20 cellular contexts compared by ENCODE assay signal in genomic region chr10:6386346-6386745, GRCh38.
DNase-seq lines count a peak whose midpoint lies in the region; ATAC-seq and TF ChIP-seq lines count a peak whose summit lies in the region.
"Had no signal": no experiment of that assay in that cellular context is flagged by ENCODE, and none has a peak within 500 bp of the region (broad histone marks: within the 10 kb centered on the region; RNA-seq: fewer than 3 reads in every experiment).

No MANE protein-coding gene starts in this region.

- TF ChIP-seq CTCF in neutrophil (IDR thresholded peaks at IDR 0.05): no peak
- TF ChIP-seq CTCF in GM23338 (conservative IDR thresholded peaks at IDR 0.05; ENCODE audit: low read depth in 2 of 2): no peak

- H3K9me3 ChIP-seq in right cardiac atrium (ENCODE audit: control insufficient read depth, low read length): peaks cover 7% of the 10 kb centered on the region
- no peaks in the 10 kb centered on the region for H3K9me3 ChIP-seq in neutrophil
- H3K9me3 ChIP-seq: body of pancreas had no signal

- H3K27ac ChIP-seq in right cardiac atrium (ENCODE audit: low read length) (no peak overlapping the region), neutrophil (peak overlapping the region; percentile 68), GM23338 (ENCODE audit: low read depth) (no peak overlapping the region)
- H3K27ac ChIP-seq: body of pancreas, epithelial cell of prostate, RWPE1, SK-N-MC had no signal

- H3K4me1 ChIP-seq in right cardiac atrium (ENCODE audit: control insufficient read depth, insufficient read depth, low read length) (no peaks in the 10 kb centered on the region), neutrophil (ENCODE audit: control insufficient read depth in 1 of 2, insufficient read depth in 1 of 2, low read depth in 1 of 2, low read length in 1 of 2) (peaks cover 65% of the 10 kb centered on the region in 2 experiments), GM23338 (ENCODE audit: insufficient read depth) (no peaks in the 10 kb centered on the region)
- H3K4me1 ChIP-seq: body of pancreas had no signal

- no peaks in the 10 kb centered on the region for H3F3A ChIP-seq in GM23338 (replicated peaks; ENCODE audit: low read depth)

- DNase-seq in Right ventricle myocardium superior (peak; percentile 50), cardiac septum (ENCODE audit: low spot score) (no peak), right cardiac atrium (peak in 2 of 3 donors; percentile 18 to 51), NCI-H1694 (lab: John Stamatoyannopoulos, UW) (no peak), GM23338 (ENCODE audit: low spot score) (no peak), inferior parietal cortex (ENCODE audit: extremely low spot score) (no peak), HCEC 1CT (no peak)
- DNase-seq: activated CD4-positive, CD25-positive, alpha-beta regulatory T cell treated with anti-CD3 and anti-CD28 coated beads, Interleukin-2, amount 50 U/mL, for 72 hours; CD8-positive, alpha-beta T cell; effector CD8-positive, alpha-beta T cell; naive B cell; NCI-H1694 treated with DMSO at 0.1 percent for 48 hours; NCI-H510A; stimulated activated CD4-positive, alpha-beta T cell treated with anti-CD3 and anti-CD28 coated beads, Interleukin-4, amount 100 ng/mL, for 1 hour had no signal

- no peak overlapping the region for H3K4me2 ChIP-seq in GM23338

- H3K36me3 Mint-ChIP-seq in GM23338 (ENCODE audit: low read depth): peaks cover 16% of the 10 kb centered on the region

- peaks cover 2% of the 10 kb centered on the region for H3K27me3 Mint-ChIP-seq in GM23338 (ENCODE audit: insufficient read depth, low read depth, poor library complexity)
- H3K27me3 Mint-ChIP-seq: naive B cell had no signal

- WGBS in right cardiac atrium: 83% methylated on average over 6 of the region's 6 CpGs

- H3K9me2 ChIP-seq in GM23338 (ENCODE audit: insufficient read depth): 0 out of 2 replicates have a peak, but pooled peaks cover 8% of the 10 kb centered on the region

- H3K4me3 ChIP-seq in right cardiac atrium (ENCODE audit: low read length) (no peak overlapping the region), neutrophil (ENCODE audit: low read depth in 1 of 2, low read length in 1 of 2) (no peak overlapping the region), GM23338 (no peak overlapping the region)
- H3K4me3 ChIP-seq: body of pancreas, SK-N-MC had no signal

- no peak overlapping the region for H3K4me3 Mint-ChIP-seq in GM23338
- H3K4me3 Mint-ChIP-seq: CD8-positive, alpha-beta T cell; naive B cell; T-helper 1 cell treated with Interleukin-12 subunit alpha and Interleukin-12 subunit beta and Interleukin-4 antibody, amounts not matched to agents 30 μg/mL and 1 μg/mL, for 36 hours had no signal

- H4K20me1 ChIP-seq in GM23338 (replicated peaks; ENCODE audit: insufficient read depth): no peaks in the 10 kb centered on the region

- H3K36me3 ChIP-seq in neutrophil (no peaks in the 10 kb centered on the region), GM23338 (ENCODE audit: insufficient read depth) (no peaks in the 10 kb centered on the region; the same call in 1 of the 2 replicates)

- H3K4me1 Mint-ChIP-seq in GM23338: no peaks in the 10 kb centered on the region

- intact Hi-C loops in Right ventricle myocardium superior (cut with DNase I) (no loop called here), cardiac septum (cut with DNase I) (no loop called here), right cardiac atrium (cut with DNase I) (no loop called here)

- H2AFZ ChIP-seq in GM23338: no peak overlapping the region

- H3K79me2 ChIP-seq in GM23338 (replicated peaks; ENCODE audit: insufficient read depth): no peaks in the 10 kb centered on the region

- H3K27me3 ChIP-seq in right cardiac atrium (ENCODE audit: control insufficient read depth, insufficient read depth) (no peaks in the 10 kb centered on the region), neutrophil (no peaks in the 10 kb centered on the region), GM23338 (ENCODE audit: insufficient read depth) (no peaks in the 10 kb centered on the region)
- H3K27me3 ChIP-seq: body of pancreas had no signal

- H3K27ac Mint-ChIP-seq in GM23338: no peak overlapping the region
- H3K27ac Mint-ChIP-seq: CD8-positive, alpha-beta T cell; T-helper 1 cell treated with Interleukin-12 subunit alpha and Interleukin-12 subunit beta and Interleukin-4 antibody, amounts not matched to agents 30 μg/mL and 1 μg/mL, for 36 hours had no signal

- peaks cover 39% of the 10 kb centered on the region for H3K9me3 Mint-ChIP-seq in GM23338

- ATAC-seq in Right ventricle myocardium superior (ENCODE audit: poor library complexity) (peak; percentile 48), right cardiac atrium (peak; percentile 32 to 57), GM23338 (no peak)
- ATAC-seq: body of pancreas; CD8-positive, alpha-beta T cell had no signal

TF ChIP-seq in GM23338, 12 proteins besides CTCF, POLR2A, EP300 and RAD21 (continues in another document):
- no peak for TF ChIP-seq ZNF462 (CRISPR knock-in tag; IDR thresholded peaks at IDR 0.05)
- no peak for TF ChIP-seq EZH2 (IDR thresholded peaks at IDR 0.05; ENCODE audit: low read depth, unreplicated experiment)
- no peak for TF ChIP-seq NANOG (IDR thresholded peaks at IDR 0.05; ENCODE audit: borderline replicate concordance)
- no peak for TF ChIP-seq ZNF331 (CRISPR knock-in tag; IDR thresholded peaks at IDR 0.05; ENCODE audit: low read depth)
- TF ChIP-seq JUNB (IDR thresholded peaks at IDR 0.05; ENCODE audit: unreplicated experiment): no peak
- no peak for TF ChIP-seq STAT1 (IDR thresholded peaks at IDR 0.05; ENCODE audit: unreplicated experiment)
- no peak for TF ChIP-seq POLR2AphosphoS5 (IDR thresholded peaks at IDR 0.05; ENCODE audit: low read depth)
- TF ChIP-seq ZNF114 (CRISPR knock-in tag; IDR thresholded peaks at IDR 0.05): no peak

Comparison
In these comparisons a context has a peak if more than half of its experiments do, and no peak if none do; other contexts are left out.
1. DNase-seq: peak in Right ventricle myocardium superior (single experiment) and right cardiac atrium (2 of 3); none in cardiac septum (single experiment), NCI-H1694 (single experiment), GM23338 (single experiment), inferior parietal cortex (single experiment) and HCEC 1CT (single experiment).